In the genomic region with DNA sequence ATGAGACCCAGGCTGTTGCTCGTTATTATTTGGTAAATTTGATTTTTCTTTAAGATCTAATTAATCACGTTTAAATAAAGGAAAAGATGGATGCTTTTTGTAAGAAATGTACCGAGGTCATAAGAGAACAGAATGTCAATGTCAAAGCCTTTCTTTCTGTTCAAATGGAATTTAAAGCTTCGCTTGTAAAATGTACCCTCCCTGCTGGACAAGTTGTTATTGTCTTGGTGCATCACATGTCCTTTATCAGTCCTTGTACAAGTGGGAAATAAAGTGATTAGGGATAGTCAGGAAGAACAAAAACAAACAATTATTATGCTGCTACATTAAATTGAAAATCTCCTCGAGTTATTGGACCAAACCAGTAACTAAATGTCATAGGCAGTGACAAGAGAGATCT, we compare ENCODE assay signal across 32 cellular contexts.
"Had no signal": no experiment of that assay in that cellular context is flagged by ENCODE, and none has a peak within 500 bp of the region (broad histone marks: within the 10 kb centered on the region; RNA-seq: fewer than 3 reads in every experiment).

No MANE protein-coding gene starts in this region.

- H3K27me3 ChIP-seq: MG63 had no signal

- H3K27ac ChIP-seq: RWPE1, VCaP had no signal

- H3K9me3 ChIP-seq: MG63 had no signal

- H3K4me3 ChIP-seq: MG63 had no signal

- ATAC-seq: activated CD8-positive, alpha-beta T cell treated with anti-CD3 and anti-CD28 coated beads, Interleukin-2, amount 10 ng/mL, durations not matched to agents 7 days and 5 days; PC-3; Right ventricle myocardium inferior had no signal

- H3K36me3 ChIP-seq: MG63 had no signal

- DNase-seq: activated CD4-positive, alpha-beta T cell treated with anti-CD3 and anti-CD28 coated beads, Interleukin-2, amount 10 ng/mL, durations not matched to agents 24 days and 14 days; activated CD4-positive, alpha-beta T cell treated with anti-CD3 and anti-CD28 coated beads, Interleukin-2, amount 50 U/mL, for 4 hours; activated CD8-positive, alpha-beta T cell treated with anti-CD3 and anti-CD28 coated beads, Interleukin-2, amount 10 ng/mL, durations not matched to agents 7 days and 5 days; activated gamma-delta T cell; activated naive CD4-positive, alpha-beta T cell treated with Interleukin-2 at 50 U/mL for 16 hours; activated naive CD8-positive, alpha-beta T cell treated with anti-CD3 and anti-CD28 coated beads, Interleukin-2, amount 10 ng/mL, durations not matched to agents 7 days and 5 days; activated T-cell treated with anti-CD3 and anti-CD28 coated beads, Interleukin-2, amount 50 U/mL, for 24 hours; anterior cingulate cortex; central memory CD4-positive, alpha-beta T cell; Kasumi-1; KBM-7; MG63; NCI-H1048; NCI-H1105 treated with DMSO at 0.1 percent for 48 hours; NCI-H1436; NCI-H1694 treated with DMSO at 0.1 percent for 48 hours; NCI-H2029; NCI-H2107; NCI-H2171; NCI-H510A; NCI-H526; NCI-H748 treated with DMSO at 0.1 percent for 48 hours; NK-92 treated with Interleukin-12 subunit alpha and Interleukin-12 subunit beta, amount 100 ng/mL, for 24 hours; PC-3; SIG-M5; SW 1271; T-helper 1 cell; T-helper 2 cell; T-helper 9 cell had no signal
